1 cellular context compared by ENCODE assay signal in the genomic region with DNA sequence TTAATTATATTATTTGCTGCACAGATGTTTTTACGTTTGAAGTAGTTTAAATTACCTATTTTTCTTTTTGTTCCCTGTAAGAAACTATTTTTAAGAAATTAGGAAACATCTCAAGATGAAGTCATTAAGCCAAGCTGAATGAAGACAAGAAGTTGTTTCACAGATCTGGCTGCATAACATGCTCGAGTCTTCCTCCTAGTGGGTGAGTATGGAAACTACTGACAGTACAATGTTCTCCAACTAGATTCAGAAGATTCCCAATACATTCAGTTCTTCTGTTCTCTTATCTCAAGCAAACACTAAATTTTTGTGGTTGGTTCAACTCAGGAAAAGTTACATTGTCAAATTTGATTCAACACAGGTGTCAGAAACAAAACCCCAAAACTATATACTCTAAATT.
TF ChIP-seq lines count a peak whose summit lies in the region.

No MANE protein-coding gene starts in this region.

TF ChIP-seq in SK-N-SH treated with all-trans-retinoic acid at 6 μM for 48 hours, 23 proteins besides CTCF, POLR2A, EP300 and RAD21 (continued from another document):
- TF ChIP-seq, protein P1, sequence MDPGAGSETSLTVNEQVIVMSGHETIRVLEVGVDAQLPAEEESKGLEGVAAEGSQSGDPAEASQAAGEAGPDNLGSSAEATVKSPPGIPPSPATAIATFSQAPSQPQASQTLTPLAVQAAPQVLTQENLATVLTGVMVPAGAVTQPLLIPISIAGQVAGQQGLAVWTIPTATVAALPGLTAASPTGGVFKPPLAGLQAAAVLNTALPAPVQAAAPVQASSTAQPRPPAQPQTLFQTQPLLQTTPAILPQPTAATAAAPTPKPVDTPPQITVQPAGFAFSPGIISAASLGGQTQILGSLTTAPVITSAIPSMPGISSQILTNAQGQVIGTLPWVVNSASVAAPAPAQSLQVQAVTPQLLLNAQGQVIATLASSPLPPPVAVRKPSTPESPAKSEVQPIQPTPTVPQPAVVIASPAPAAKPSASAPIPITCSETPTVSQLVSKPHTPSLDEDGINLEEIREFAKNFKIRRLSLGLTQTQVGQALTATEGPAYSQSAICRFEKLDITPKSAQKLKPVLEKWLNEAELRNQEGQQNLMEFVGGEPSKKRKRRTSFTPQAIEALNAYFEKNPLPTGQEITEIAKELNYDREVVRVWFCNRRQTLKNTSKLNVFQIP (CRISPR knock-in tag; IDR thresholded peaks at IDR 0.05; ENCODE audit: borderline replicate concordance, low read depth) = no peak
